In genomic region chr4:140018931-140019618, GRCh38 we compare ENCODE assay signal across 10 cellular contexts.
DNase-seq lines count a peak whose midpoint lies in the region; ATAC-seq and TF ChIP-seq lines count a peak whose summit lies in the region.
"Had no signal": no experiment of that assay in that cellular context is flagged by ENCODE, and none has a peak within 500 bp of the region (broad histone marks: within the 10 kb centered on the region; RNA-seq: fewer than 3 reads in every experiment).

No MANE protein-coding gene starts in this region.

- H3K36me3 ChIP-seq in duodenal mucosa (ENCODE audit: control insufficient read depth in 1 of 2, insufficient read depth in 2 of 2, low read length in 2 of 2) (no peaks in the 10 kb centered on the region), parathyroid adenoma (ENCODE audit: control insufficient read depth, insufficient read depth, low read length) (no peaks in the 10 kb centered on the region)

- H3K4me3 ChIP-seq in duodenal mucosa (ENCODE audit: low read depth in 1 of 2, low read length in 2 of 2): no peak overlapping the region
- H3K4me3 ChIP-seq in parathyroid adenoma (ENCODE audit: low read depth, low read length): no peak overlapping the region

- H3K27ac ChIP-seq in duodenal mucosa (ENCODE audit: low read depth, low read length) (peak overlapping the region; percentile 6), parathyroid adenoma (peak overlapping the region; percentile 45)

- H2AFZ ChIP-seq in parathyroid adenoma: peak overlapping the region; percentile 33

- peaks cover 2 to 4% of the 10 kb centered on the region in 2 donors for H3K9me3 ChIP-seq in duodenal mucosa (ENCODE audit: control insufficient read depth in 1 of 2, low read length in 2 of 2)
- no peaks in the 10 kb centered on the region for H3K9me3 ChIP-seq in parathyroid adenoma (ENCODE audit: control insufficient read depth, low read length)

- ATAC-seq in HG03565 (IDR thresholded peaks at IDR 0.05; ENCODE audit: unreplicated experiment): no peak
- no peak for ATAC-seq in GM18873 (IDR thresholded peaks at IDR 0.05; ENCODE audit: low FRiP score, unreplicated experiment)
- ATAC-seq: esophagus mucosa had no signal

- no peaks in the 10 kb centered on the region for H3K79me2 ChIP-seq in parathyroid adenoma

- no peak overlapping the region for H3K4me2 ChIP-seq in parathyroid adenoma (ENCODE audit: low read length)

- TF ChIP-seq CTCF in parathyroid adenoma (IDR thresholded peaks at IDR 0.05): no peak

- H3K27me3 ChIP-seq in duodenal mucosa (ENCODE audit: control insufficient read depth in 1 of 2, insufficient read depth in 2 of 2, low read length in 2 of 2) (no peaks in the 10 kb centered on the region), parathyroid adenoma (ENCODE audit: control insufficient read depth, insufficient read depth, low read length) (no peaks in the 10 kb centered on the region)

- DNase-seq in G401 (ENCODE audit: low spot score) (peak; percentile 20), NCI-H146 (lab: John Stamatoyannopoulos, UW) (peak; percentile 43), cerebellum (ENCODE audit: low spot score) (no peak)
- DNase-seq in activated T-cell treated with anti-CD3 and anti-CD28 coated beads, Interleukin-2, amount 50 U/mL, for 1 hour: no peak
- DNase-seq: DND-41 had no signal

- no peak overlapping the region for H3K9ac ChIP-seq in duodenal mucosa (ENCODE audit: low read depth in 1 of 2, low read length in 2 of 2)
- no peak overlapping the region for H3K9ac ChIP-seq in parathyroid adenoma

- in situ Hi-C loops in G401 (cut with HindIII; ENCODE audit: low sequenced_read_pairs): no loop called here

- H3K4me1 ChIP-seq in duodenal mucosa (ENCODE audit: control insufficient read depth in 1 of 2, insufficient read depth in 2 of 2, low read length in 2 of 2) (peaks cover 20 to 43% of the 10 kb centered on the region in 2 donors), parathyroid adenoma (peaks cover 9% of the 10 kb centered on the region)

Comparison
In these comparisons a context has a peak if more than half of its experiments do, and no peak if none do; other contexts are left out.
1. DNase-seq: peak in G401 (single experiment) and NCI-H146 (single experiment); none in activated T-cell treated with anti-CD3 and anti-CD28 coated beads, Interleukin-2, amount 50 U/mL, for 1 hour (single experiment) and cerebellum (single experiment).